Comparison of ENCODE assay signal across 1 cellular context in the genomic region with DNA sequence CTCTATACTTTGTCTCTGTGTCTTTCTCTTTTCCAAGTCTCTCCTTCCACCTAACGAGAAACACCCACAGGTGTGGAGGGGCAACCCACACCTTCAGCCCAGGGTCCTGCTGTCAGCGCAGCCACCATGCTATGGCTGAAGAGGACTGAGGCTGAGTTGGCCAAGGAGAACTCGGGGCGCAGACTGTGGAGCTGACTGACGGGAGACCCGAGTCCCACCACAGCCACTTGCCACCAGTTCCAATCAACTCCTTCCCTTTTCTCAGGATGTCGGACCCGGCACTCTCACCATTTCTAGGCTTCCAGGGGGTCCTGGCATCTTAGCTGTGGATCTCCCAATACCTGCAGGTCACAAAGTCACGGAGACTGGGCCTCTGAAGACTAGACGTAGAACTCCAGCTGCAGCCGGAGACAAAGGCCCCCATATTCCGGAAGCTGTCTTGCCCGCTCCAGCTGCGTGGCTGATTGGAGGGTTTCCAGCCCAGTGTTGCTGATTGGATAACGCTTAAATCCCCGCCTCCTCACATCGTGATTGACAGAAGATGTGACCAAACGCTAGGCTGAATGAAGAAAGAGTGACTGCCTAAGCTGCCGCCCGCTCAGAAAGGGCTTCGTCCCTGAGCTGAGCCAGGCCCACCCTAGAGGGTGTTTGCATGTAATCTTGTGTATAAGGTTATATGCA.
TF ChIP-seq lines count a peak whose summit lies in the region.

No MANE protein-coding gene starts in this region.

TF ChIP-seq in SK-N-SH, 30 proteins besides CTCF, POLR2A, EP300 and RAD21 (continued from another document):
- TF ChIP-seq, protein P1, sequence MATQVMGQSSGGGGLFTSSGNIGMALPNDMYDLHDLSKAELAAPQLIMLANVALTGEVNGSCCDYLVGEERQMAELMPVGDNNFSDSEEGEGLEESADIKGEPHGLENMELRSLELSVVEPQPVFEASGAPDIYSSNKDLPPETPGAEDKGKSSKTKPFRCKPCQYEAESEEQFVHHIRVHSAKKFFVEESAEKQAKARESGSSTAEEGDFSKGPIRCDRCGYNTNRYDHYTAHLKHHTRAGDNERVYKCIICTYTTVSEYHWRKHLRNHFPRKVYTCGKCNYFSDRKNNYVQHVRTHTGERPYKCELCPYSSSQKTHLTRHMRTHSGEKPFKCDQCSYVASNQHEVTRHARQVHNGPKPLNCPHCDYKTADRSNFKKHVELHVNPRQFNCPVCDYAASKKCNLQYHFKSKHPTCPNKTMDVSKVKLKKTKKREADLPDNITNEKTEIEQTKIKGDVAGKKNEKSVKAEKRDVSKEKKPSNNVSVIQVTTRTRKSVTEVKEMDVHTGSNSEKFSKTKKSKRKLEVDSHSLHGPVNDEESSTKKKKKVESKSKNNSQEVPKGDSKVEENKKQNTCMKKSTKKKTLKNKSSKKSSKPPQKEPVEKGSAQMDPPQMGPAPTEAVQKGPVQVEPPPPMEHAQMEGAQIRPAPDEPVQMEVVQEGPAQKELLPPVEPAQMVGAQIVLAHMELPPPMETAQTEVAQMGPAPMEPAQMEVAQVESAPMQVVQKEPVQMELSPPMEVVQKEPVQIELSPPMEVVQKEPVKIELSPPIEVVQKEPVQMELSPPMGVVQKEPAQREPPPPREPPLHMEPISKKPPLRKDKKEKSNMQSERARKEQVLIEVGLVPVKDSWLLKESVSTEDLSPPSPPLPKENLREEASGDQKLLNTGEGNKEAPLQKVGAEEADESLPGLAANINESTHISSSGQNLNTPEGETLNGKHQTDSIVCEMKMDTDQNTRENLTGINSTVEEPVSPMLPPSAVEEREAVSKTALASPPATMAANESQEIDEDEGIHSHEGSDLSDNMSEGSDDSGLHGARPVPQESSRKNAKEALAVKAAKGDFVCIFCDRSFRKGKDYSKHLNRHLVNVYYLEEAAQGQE (IDR thresholded peaks at IDR 0.05; ENCODE audit: low read depth, low read length), result no peak
TF ChIP-seq in SK-N-SH: peak in this region for 0.
